13 cellular contexts compared by ENCODE assay signal in genomic region chr22:21961886-21962654, GRCh38. TPM values are rescaled to one million over a fixed set of nuclear protein-coding genes. Genes with fewer than 3 reads are reported as not detected.
A peak's percentile ranks its signal among the peaks of the same experiment; 100 is the strongest.
DNase-seq lines count a peak whose midpoint lies in the region; ATAC-seq, FAIRE-seq and TF ChIP-seq lines count a peak whose summit lies in the region.
"Had no signal": no experiment of that assay in that cellular context is flagged by ENCODE, and none has a peak within 500 bp of the region (broad histone marks: within the 10 kb centered on the region; RNA-seq: fewer than 3 reads in every experiment).

No MANE protein-coding gene starts in this region.

- H3K9me2 ChIP-seq in HCT116 (ENCODE audit: insufficient read depth) = no peaks in the 10 kb centered on the region

- H3K9me3 ChIP-seq in A549 (no peaks in the 10 kb centered on the region), HCT116 (ENCODE audit: control insufficient read depth in 1 of 2, insufficient read depth in 1 of 2, low read depth in 1 of 2, low read length in 2 of 2) (no peaks in the 10 kb centered on the region), body of pancreas (no peaks in the 10 kb centered on the region)

- H2AFZ ChIP-seq in HCT116 (ENCODE audit: low read depth, low read length, poor library complexity, severe bottlenecking) = no peak overlapping the region

- WGBS in A549 (ENCODE audit: missing lambda C conversion rate) = 85% methylated on average over 16 of the region's 23 CpGs
- 90% methylated on average over 22 of the region's 23 CpGs; no CpG with 5 or more reads in 1 of the 2 donors for WGBS in body of pancreas, 2 donors

- no peak overlapping the region for H3K27ac ChIP-seq in A549
- no peak overlapping the region; the same call in 1 of the 2 replicates for H3K27ac ChIP-seq in HCT116 (ENCODE audit: low read depth, low read length)
- H3K27ac ChIP-seq in body of pancreas = peak overlapping the region in 2 of 4 donors; percentile 25 to 52

- H3K4me1 ChIP-seq in A549 = no peaks in the 10 kb centered on the region
- peaks cover 0 to 9% of the 10 kb centered on the region in 2 experiments; a peak in 3 of 4 replicates for H3K4me1 ChIP-seq in HCT116 (ENCODE audit: control insufficient read depth in 1 of 2, insufficient read depth in 2 of 2, low read length in 2 of 2)
- H3K4me1 ChIP-seq in body of pancreas = no peaks in the 10 kb centered on the region

- BruUV-seq in HCT116 (replicated peaks; lab: Mats Ljungman, UMichigan) = no TSS peak

- FAIRE-seq in A549 (lab: Jason Lieb, UNC) = no peak
- FAIRE-seq: keratinocyte had no signal

- no peak for TF ChIP-seq RAD21 in A549 (conservative IDR thresholded peaks at IDR 0.05 in 1 of 2, IDR thresholded peaks at IDR 0.05 in 1 of 2)
- TF ChIP-seq RAD21 in HCT116 (IDR thresholded peaks at IDR 0.05; ENCODE audit: low read depth) = no peak

- no peak overlapping the region for H3K4me2 ChIP-seq in A549
- 0 out of 2 replicates have a peak overlapping the region, but pooled peaks have one; percentile 8 for H3K4me2 ChIP-seq in HCT116 (ENCODE audit: low read length)

- intact Hi-C loops in HCT116 (cut with micrococcal nuclease) = no loop called here
- intact Hi-C loops in body of pancreas (cut with DNase I) = no loop called here

- TF ChIP-seq CTCF in A549 (IDR thresholded peaks at IDR 0.05) (no peak), HCT116 (IDR thresholded peaks at IDR 0.05 in 2 of 3, conservative IDR thresholded peaks at IDR 0.05 in 1 of 3; ENCODE audit: borderline replicate concordance in 1 of 3, insufficient read depth in 1 of 3, low read depth in 2 of 3, low read length in 2 of 3) (no peak), body of pancreas (IDR thresholded peaks at IDR 0.05) (no peak), GM20000 (IDR thresholded peaks at IDR 0.05; ENCODE audit: extremely low read depth, missing control alignments) (no peak)

- H3K9ac ChIP-seq in HCT116 (ENCODE audit: low read length) = no peak overlapping the region

- POLR2A ChIA-PET in A549 (lab: Yijun Ruan, JAX) (no interaction called here), HCT116 (lab: Charles Lee) (no interaction called here)

- ATAC-seq in A549 (peak; percentile 45 to 48; a peak in 4 of 6 replicates), HCT116 (peak; percentile 67), body of pancreas (peak; percentile 49), left lobe of liver (peak; percentile 79)

- peak in 1 of 2 experiments; percentile 28 for DNase-seq in A549 (ENCODE audit: low read depth in 1 of 2, low spot score in 1 of 2)
- no peak for DNase-seq in HCT116 (ENCODE audit: low read depth, low spot score)
- DNase-seq in body of pancreas = peak in 2 of 4 donors; percentile 58 to 79
- DNase-seq in left lobe of liver (ENCODE audit: low spot score) = no peak
- no peak for DNase-seq in NCI-H1930 (lab: John Stamatoyannopoulos, UW)
- DNase-seq in NCI-H82 treated with DMSO at 0.1 percent for 48 hours (lab: John Stamatoyannopoulos, UW; ENCODE audit: unreplicated experiment) = no peak
- no peak for DNase-seq in GM20000 (ENCODE audit: low spot score)
- no peak for DNase-seq in C1 segment of cervical spinal cord (lab: John Stamatoyannopoulos, UW)
- DNase-seq: activated CD4-positive, alpha-beta T cell treated with anti-CD3 and anti-CD28 coated beads for 1 hour; caudate nucleus; NCI-H1417; NCI-H774 had no signal

- CTCF ChIA-PET in A549 (lab: Yijun Ruan, JAX) = interaction anchor here (2.7 to 3.3 kb wide), 2 partner anchors 9 to 10 kb away, joined by 13 to 16 read pairs; partner anchors contain the start of gene PPM1F
- CTCF ChIA-PET in HCT116 (lab: Charles Lee) = interaction anchor here (1.5 kb wide), 2 partner anchors 10 to 24 kb away, joined by 3 to 4 read pairs; no protein-coding TSS in a partner anchor

- no peaks in the 10 kb centered on the region for H3K79me2 ChIP-seq in HCT116 (ENCODE audit: insufficient read depth, low read length)

- H3K4me3 ChIP-seq in A549 (no peak overlapping the region), HCT116 (replicated peaks in 1 of 2; ENCODE audit: low read depth in 1 of 2, low read length in 2 of 2) (no peak overlapping the region), body of pancreas (no peak overlapping the region)

- TF ChIP-seq EP300 in A549 (IDR thresholded peaks at IDR 0.05) = no peak

- H3K27me3 ChIP-seq in HCT116 (ENCODE audit: insufficient read depth, low read length) (no peaks in the 10 kb centered on the region), body of pancreas (no peaks in the 10 kb centered on the region)

- H3K36me3 ChIP-seq in HCT116 (ENCODE audit: control insufficient read depth in 1 of 2, insufficient read depth in 2 of 2, low read length in 2 of 2) (peaks cover 22 to 28% of the 10 kb centered on the region in 2 experiments; a peak in 3 of 4 replicates), body of pancreas (replicated peaks in 1 of 2; ENCODE audit: insufficient read depth in 1 of 2, low read depth in 2 of 2) (peaks cover 0 to 26% of the 10 kb centered on the region in 2 donors)

- RAD21 ChIA-PET in HCT116 (lab: Charles Lee; ENCODE audit: low non-redundant PET in 1 of 2, low total read pairs in 2 of 2, uncharacterized antibody in 2 of 2, unreplicated experiment in 2 of 2) = no interaction called here

- no peak for TF ChIP-seq POLR2A in A549 (IDR thresholded peaks at IDR 0.05; ENCODE audit: low read length)
- no peak for TF ChIP-seq POLR2A in HCT116 (IDR thresholded peaks at IDR 0.05; ENCODE audit: borderline replicate concordance, extremely low read depth, insufficient read depth, insufficient read length)
- TF ChIP-seq POLR2A in body of pancreas (IDR thresholded peaks at IDR 0.05) = no peak

- no peaks in the 10 kb centered on the region for H4K20me1 ChIP-seq in HCT116 (ENCODE audit: insufficient read depth)

TF ChIP-seq in A549, 52 proteins besides CTCF, POLR2A, EP300 and RAD21 (continues in another document):
- TF ChIP-seq EHMT2 (IDR thresholded peaks at IDR 0.05; ENCODE audit: low read depth) = no peak
- no peak for TF ChIP-seq JUNB (IDR thresholded peaks at IDR 0.05)
- no peak for TF ChIP-seq GATA3 (IDR thresholded peaks at IDR 0.05; ENCODE audit: borderline replicate concordance)
- TF ChIP-seq, protein P1, sequence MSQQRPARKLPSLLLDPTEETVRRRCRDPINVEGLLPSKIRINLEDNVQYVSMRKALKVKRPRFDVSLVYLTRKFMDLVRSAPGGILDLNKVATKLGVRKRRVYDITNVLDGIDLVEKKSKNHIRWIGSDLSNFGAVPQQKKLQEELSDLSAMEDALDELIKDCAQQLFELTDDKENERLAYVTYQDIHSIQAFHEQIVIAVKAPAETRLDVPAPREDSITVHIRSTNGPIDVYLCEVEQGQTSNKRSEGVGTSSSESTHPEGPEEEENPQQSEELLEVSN (IDR thresholded peaks at IDR 0.05; ENCODE audit: borderline replicate concordance, low read depth) = no peak
- TF ChIP-seq ESRRA (IDR thresholded peaks at IDR 0.05; ENCODE audit: borderline replicate concordance, low read length) = no peak
- no peak for TF ChIP-seq CEBPB (IDR thresholded peaks at IDR 0.05)
- TF ChIP-seq NFE2L2 (conservative IDR thresholded peaks at IDR 0.05; ENCODE audit: low read length) = no peak
- no peak for TF ChIP-seq KDM1A (IDR thresholded peaks at IDR 0.05; ENCODE audit: low read depth)
- TF ChIP-seq PHF8 (IDR thresholded peaks at IDR 0.05; ENCODE audit: borderline replicate concordance, low read depth) = no peak
- no peak for TF ChIP-seq CHD2 (IDR thresholded peaks at IDR 0.05; ENCODE audit: low read length, partially characterized antibody)
- TF ChIP-seq MAZ (IDR thresholded peaks at IDR 0.05; ENCODE audit: borderline replicate concordance, low read depth, low read length) = no peak
- TF ChIP-seq NPAS2 (CRISPR knock-in tag; IDR thresholded peaks at IDR 0.05; ENCODE audit: borderline replicate concordance) = no peak

TF ChIP-seq in HCT116, 20 proteins besides CTCF, POLR2A, EP300 and RAD21:
- TF ChIP-seq FOSL1 (IDR thresholded peaks at IDR 0.05; ENCODE audit: low read depth) = no peak
- TF ChIP-seq, protein P2, sequence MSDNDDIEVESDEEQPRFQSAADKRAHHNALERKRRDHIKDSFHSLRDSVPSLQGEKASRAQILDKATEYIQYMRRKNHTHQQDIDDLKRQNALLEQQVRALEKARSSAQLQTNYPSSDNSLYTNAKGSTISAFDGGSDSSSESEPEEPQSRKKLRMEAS (IDR thresholded peaks at IDR 0.05) = peak; percentile 53; the same call in 1 of the 2 replicates

RNA-seq across cellular contexts. Expression of gene PPM1F, which starts 9.4 kb away (rescaled TPM):
- 9.4 and 11.0 TPM in 2 replicates for polyA plus RNA-seq in A549 (2011; rRNA removed)
- 13.5 and 18.0 TPM in 2 replicates for polyA plus RNA-seq in A549 (2012; cell fraction: cytosol; rRNA removed)
- polyA plus RNA-seq in A549 (2012; cell fraction: nucleus; rRNA removed) = 25.7 and 27.9 TPM in 2 replicates
- polyA plus RNA-seq in A549 (2017; fragmentation: RNase III; extraction: RNeasy Plus Mini Kit Qiagen cat#74134 plus additional on column Dnase treatment) = 14.2 to 14.6 TPM (median 14.3 TPM) in 3 replicates
- 5.4 and 6.5 TPM in 2 replicates for polyA minus RNA-seq in A549 (2011; rRNA and poly(A)+ RNA removed)
- total RNA-seq in HCT116 (2021; ENCODE audit: unreplicated experiment) = 27.3 TPM
- polyA plus RNA-seq in HCT116 (2012) = 12.7 and 13.1 TPM in 2 replicates
- total RNA-seq in body of pancreas = 10 to 100 TPM; 14.5 to 26.4 TPM
- 8.4 TPM for total RNA-seq in left lobe of liver

RNA-seq across cellular contexts. Expression of gene TOP3B, which starts 20.5 kb away (rescaled TPM):
- polyA plus RNA-seq in A549 (2011; rRNA removed) = 11.5 and 16.7 TPM in 2 replicates
- polyA plus RNA-seq in A549 (2012; cell fraction: cytosol; rRNA removed) = 13.2 and 15.4 TPM in 2 replicates
- 78.8 and 81.4 TPM in 2 replicates for polyA plus RNA-seq in A549 (2012; cell fraction: nucleus; rRNA removed)
- polyA plus RNA-seq in A549 (2017; fragmentation: RNase III; extraction: RNeasy Plus Mini Kit Qiagen cat#74134 plus additional on column Dnase treatment) = 19.8 to 22.6 TPM (median 21.0 TPM) in 3 replicates
- polyA minus RNA-seq in A549 (2011; rRNA and poly(A)+ RNA removed) = 17.9 and 20.0 TPM in 2 replicates
- total RNA-seq in HCT116 (2021; ENCODE audit: unreplicated experiment) = 50.1 TPM
- polyA plus RNA-seq in HCT116 (2012) = 33.1 and 36.8 TPM in 2 replicates
- total RNA-seq in body of pancreas = 10 to 100 TPM; 19.2 to 48.8 TPM
- 24.0 TPM for total RNA-seq in left lobe of liver
